25 cellular contexts compared by ENCODE assay signal in the genomic region with DNA sequence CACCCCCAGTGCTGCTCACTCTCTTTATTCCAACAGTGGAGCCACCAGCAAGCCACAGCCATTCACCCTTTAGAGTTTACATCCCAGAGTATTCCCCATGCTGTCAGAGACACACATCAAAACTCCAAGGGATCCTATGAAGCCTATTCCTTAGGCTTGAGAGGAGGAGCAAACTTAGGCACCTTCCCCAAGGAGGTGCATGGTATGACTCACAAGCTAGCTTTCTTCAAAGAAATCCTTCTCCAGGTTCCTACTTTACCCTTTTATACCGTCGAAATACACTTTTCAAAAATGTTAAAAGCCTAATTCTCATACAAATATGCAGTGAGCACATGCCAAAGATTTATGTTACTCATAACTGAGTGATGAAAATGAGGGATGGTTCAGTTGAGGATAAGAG.
"Had no signal": no experiment of that assay in that cellular context is flagged by ENCODE, and none has a peak within 500 bp of the region (broad histone marks: within the 10 kb centered on the region; RNA-seq: fewer than 3 reads in every experiment).

No MANE protein-coding gene starts in this region.

- H3K9me3 ChIP-seq: ovary, psoas muscle, sigmoid colon, thyroid gland had no signal

- H3K9me3 Mint-ChIP-seq: effector memory CD8-positive, alpha-beta T cell; memory B cell; natural killer cell; stimulated activated effector memory CD8-positive, alpha-beta T cell treated with anti-CD3 and anti-CD28 coated beads, Interleukin-12 subunit alpha, Interleukin-12 subunit beta, amount 100 ng/mL, for 72 hours; type B pancreatic cell had no signal

- H3K27ac ChIP-seq: epithelial cell of prostate, ovary, psoas muscle, sigmoid colon, stomach, thyroid gland had no signal

- H3K4me3 ChIP-seq: lung, ovary, psoas muscle, sigmoid colon, stomach, thyroid gland had no signal

- H3K27ac Mint-ChIP-seq: effector memory CD8-positive, alpha-beta T cell; immature natural killer cell; memory B cell; natural killer cell; stimulated activated effector memory CD8-positive, alpha-beta T cell treated with anti-CD3 and anti-CD28 coated beads, Interleukin-12 subunit alpha, Interleukin-12 subunit beta, amount 100 ng/mL, for 72 hours; type B pancreatic cell had no signal

- ATAC-seq: effector memory CD8-positive, alpha-beta T cell; esophagus mucosa; left ventricle myocardium superior; natural killer cell; psoas muscle; right cardiac atrium had no signal

- H3K36me3 ChIP-seq: ovary, sigmoid colon, stomach, thyroid gland had no signal

- DNase-seq: cortex of kidney; effector memory CD8-positive, alpha-beta T cell; foreskin fibroblast; hypothalamus; immature natural killer cell; left ventricle myocardium superior; natural killer cell; occipital lobe; ovary; posterior cingulate gyrus; psoas muscle; right cardiac atrium; sigmoid colon; stimulated activated CD4-positive, alpha-beta T cell treated with anti-CD3 and anti-CD28 coated beads, Interleukin-2, amount 100 ng/mL, for 24 hours; stimulated activated CD4-positive, alpha-beta T cell treated with anti-CD3 and anti-CD28 coated beads, Interleukin-4, amount 100 ng/mL, for 24 hours; stimulated activated naive CD4-positive, alpha-beta T cell treated with Interleukin-2 at 50 U/mL for 16 hours; stomach; thyroid gland had no signal

- H3K4me1 Mint-ChIP-seq: immature natural killer cell; natural killer cell; stimulated activated effector memory CD8-positive, alpha-beta T cell treated with anti-CD3 and anti-CD28 coated beads, Interleukin-12 subunit alpha, Interleukin-12 subunit beta, amount 100 ng/mL, for 72 hours had no signal

- H3K36me3 Mint-ChIP-seq: immature natural killer cell; memory B cell; natural killer cell; stimulated activated effector memory CD8-positive, alpha-beta T cell treated with anti-CD3 and anti-CD28 coated beads, Interleukin-12 subunit alpha, Interleukin-12 subunit beta, amount 100 ng/mL, for 72 hours had no signal

- H3K27me3 Mint-ChIP-seq: memory B cell, type B pancreatic cell had no signal

- H3K4me1 ChIP-seq: psoas muscle, stomach, thyroid gland had no signal

- H3K4me3 Mint-ChIP-seq: effector memory CD8-positive, alpha-beta T cell; immature natural killer cell; memory B cell; natural killer cell; stimulated activated effector memory CD8-positive, alpha-beta T cell treated with anti-CD3 and anti-CD28 coated beads, Interleukin-12 subunit alpha, Interleukin-12 subunit beta, amount 100 ng/mL, for 72 hours; type B pancreatic cell had no signal

- H3K27me3 ChIP-seq: ovary, sigmoid colon, stomach, thyroid gland had no signal

- FAIRE-seq: keratinocyte had no signal
